Comparison of ENCODE assay signal across 8 cellular contexts in genomic region chr17:73546770-73547345, GRCh38.
DNase-seq lines count a peak whose midpoint lies in the region; ATAC-seq, FAIRE-seq and TF ChIP-seq lines count a peak whose summit lies in the region.

No MANE protein-coding gene starts in this region.

- H3K27me3 Mint-ChIP-seq in endothelial cell (ENCODE audit: unreplicated experiment), result peaks cover 14% of the 10 kb centered on the region

- no peaks in the 10 kb centered on the region for H3K4me1 Mint-ChIP-seq in endothelial cell (ENCODE audit: unreplicated experiment)

- TF ChIP-seq CTCF in endothelial cell (IDR thresholded peaks at IDR 0.05; ENCODE audit: unreplicated experiment) (no peak), esophagus muscularis mucosa (IDR thresholded peaks at IDR 0.05) (no peak)

- no peak for TF ChIP-seq POLR2A in esophagus muscularis mucosa (IDR thresholded peaks at IDR 0.05; ENCODE audit: low read depth)

- no peak overlapping the region for H3K27ac Mint-ChIP-seq in endothelial cell (ENCODE audit: unreplicated experiment)

- DNase-seq in DMS153 (lab: John Stamatoyannopoulos, UW) (peak; percentile 43), germinal center (ENCODE audit: low spot score) (peak; percentile 81), urothelium cell line (ENCODE audit: low spot score) (no peak), endothelial cell (ENCODE audit: low spot score) (no peak), esophagus muscularis mucosa (ENCODE audit: extremely low spot score) (no peak)

- intact Hi-C loops in esophagus muscularis mucosa (cut with DNase I), result no loop called here

- no peaks in the 10 kb centered on the region for H3K9me3 Mint-ChIP-seq in endothelial cell (ENCODE audit: unreplicated experiment)

- H3K4me3 ChIP-seq in esophagus muscularis mucosa, result no peak overlapping the region

- ATAC-seq in HG02884 (IDR thresholded peaks at IDR 0.05; ENCODE audit: unreplicated experiment) (peak; percentile 59), SK-N-SH treated with all-trans-retinoic acid at 6 μM for 48 hours (peak; percentile 28; the same call in 1 of the 3 replicates), HG03097 (IDR thresholded peaks at IDR 0.05; ENCODE audit: low FRiP score, unreplicated experiment) (no peak)

- WGBS in esophagus muscularis mucosa, result 82% methylated on average over 4 of the region's 7 CpGs

- H3K36me3 Mint-ChIP-seq in endothelial cell (ENCODE audit: low read depth, unreplicated experiment), result peaks cover 5% of the 10 kb centered on the region

- TF ChIP-seq EP300 in esophagus muscularis mucosa (IDR thresholded peaks at IDR 0.05), result no peak

- H3K27me3 ChIP-seq in esophagus muscularis mucosa, result peaks cover 0 to 37% (median 0%) of the 10 kb centered on the region in 4 donors

- peak; percentile 30 for FAIRE-seq in urothelium cell line (lab: Jason Lieb, UNC)

- no peaks in the 10 kb centered on the region for H3K36me3 ChIP-seq in esophagus muscularis mucosa

- H3K27ac ChIP-seq in esophagus muscularis mucosa (replicated peaks in 1 of 4), result no peak overlapping the region

- no peaks in the 10 kb centered on the region for H3K4me1 ChIP-seq in esophagus muscularis mucosa

- H3K9me3 ChIP-seq in esophagus muscularis mucosa, result no peaks in the 10 kb centered on the region

- no peak overlapping the region for H3K4me3 Mint-ChIP-seq in endothelial cell (ENCODE audit: unreplicated experiment)

TF ChIP-seq in SK-N-SH treated with all-trans-retinoic acid at 6 μM for 48 hours, 23 proteins besides CTCF, POLR2A, EP300 and RAD21:
- no peak for TF ChIP-seq SNAI2 (CRISPR knock-in tag; IDR thresholded peaks at IDR 0.05)
- TF ChIP-seq GLIS3 (CRISPR knock-in tag; IDR thresholded peaks at IDR 0.05), result no peak
- no peak for TF ChIP-seq ARNTL (CRISPR knock-in tag; IDR thresholded peaks at IDR 0.05; ENCODE audit: borderline replicate concordance, low read depth)
- TF ChIP-seq ISL1 (CRISPR knock-in tag; IDR thresholded peaks at IDR 0.05), result no peak
- TF ChIP-seq PPARA (CRISPR knock-in tag; IDR thresholded peaks at IDR 0.05; ENCODE audit: borderline replicate concordance), result no peak
- TF ChIP-seq, protein P1, sequence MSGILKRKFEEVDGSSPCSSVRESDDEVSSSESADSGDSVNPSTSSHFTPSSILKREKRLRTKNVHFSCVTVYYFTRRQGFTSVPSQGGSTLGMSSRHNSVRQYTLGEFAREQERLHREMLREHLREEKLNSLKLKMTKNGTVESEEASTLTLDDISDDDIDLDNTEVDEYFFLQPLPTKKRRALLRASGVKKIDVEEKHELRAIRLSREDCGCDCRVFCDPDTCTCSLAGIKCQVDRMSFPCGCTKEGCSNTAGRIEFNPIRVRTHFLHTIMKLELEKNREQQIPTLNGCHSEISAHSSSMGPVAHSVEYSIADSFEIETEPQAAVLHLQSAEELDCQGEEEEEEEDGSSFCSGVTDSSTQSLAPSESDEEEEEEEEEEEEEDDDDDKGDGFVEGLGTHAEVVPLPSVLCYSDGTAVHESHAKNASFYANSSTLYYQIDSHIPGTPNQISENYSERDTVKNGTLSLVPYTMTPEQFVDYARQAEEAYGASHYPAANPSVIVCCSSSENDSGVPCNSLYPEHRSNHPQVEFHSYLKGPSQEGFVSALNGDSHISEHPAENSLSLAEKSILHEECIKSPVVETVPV (CRISPR knock-in tag; IDR thresholded peaks at IDR 0.05), result no peak
- TF ChIP-seq ZC3H10 (CRISPR knock-in tag; IDR thresholded peaks at IDR 0.05), result no peak
TF ChIP-seq in SK-N-SH treated with all-trans-retinoic acid at 6 μM for 48 hours: peak in this region for 0.

Comparison
In these comparisons a context has a peak if more than half of its experiments do, and no peak if none do; other contexts are left out.
1. DNase-seq: peak in DMS153 (single experiment) and germinal center (single experiment); none in urothelium cell line (single experiment), endothelial cell (single experiment) and esophagus muscularis mucosa (single experiment).